Comparison of ENCODE assay signal across 12 cellular contexts in the genomic region with DNA sequence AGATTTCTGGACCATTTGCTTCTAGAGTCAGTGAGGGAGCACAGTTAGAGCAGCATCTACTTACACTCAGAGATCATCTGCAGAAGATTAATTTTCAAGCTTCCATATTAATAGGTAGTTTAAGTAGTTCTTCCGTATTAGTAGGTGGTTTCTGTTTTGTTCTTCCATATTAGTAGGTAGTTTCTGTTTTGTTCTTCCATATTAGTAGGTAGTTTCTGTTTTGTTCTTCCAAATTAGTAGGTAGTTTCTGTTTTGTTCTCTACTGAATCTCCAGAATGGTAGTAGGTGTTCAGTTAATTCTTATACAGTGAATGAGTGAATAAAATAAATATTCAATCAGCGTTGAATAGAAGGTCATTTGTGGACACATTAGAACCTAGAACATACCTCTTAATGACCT.
DNase-seq lines count a peak whose midpoint lies in the region; ATAC-seq and TF ChIP-seq lines count a peak whose summit lies in the region.
"Had no signal": no experiment of that assay in that cellular context is flagged by ENCODE, and none has a peak within 500 bp of the region (broad histone marks: within the 10 kb centered on the region; RNA-seq: fewer than 3 reads in every experiment).

No MANE protein-coding gene starts in this region.

- H3K36me3 ChIP-seq in mucosa of descending colon (ENCODE audit: low read depth): no peaks in the 10 kb centered on the region
- H3K36me3 ChIP-seq: BLaER1 had no signal

- no peaks in the 10 kb centered on the region for H3K9me3 ChIP-seq in mucosa of descending colon
- H3K9me3 ChIP-seq: BLaER1 had no signal

- ATAC-seq in GM18499 (IDR thresholded peaks at IDR 0.05; ENCODE audit: insufficient read depth, unreplicated experiment): peak; percentile 80
- peak; percentile 89 for ATAC-seq in GM19395 (IDR thresholded peaks at IDR 0.05; ENCODE audit: unreplicated experiment)
- peak; percentile 72 for ATAC-seq in HG02798 (IDR thresholded peaks at IDR 0.05; ENCODE audit: poor library complexity, unreplicated experiment)
- ATAC-seq in HG03520 (IDR thresholded peaks at IDR 0.05; ENCODE audit: unreplicated experiment): peak; percentile 73
- no peak for ATAC-seq in left ventricle myocardium superior
- no peak for ATAC-seq in mucosa of descending colon
- ATAC-seq: stimulated activated memory B cell treated with anti-CD40 and anti-IgM and Interleukin-4, amounts not matched to agents 10 μg/mL and 1 μg/mL and 100 μg/mL, for 72 hours had no signal

- no peak for TF ChIP-seq CTCF in mucosa of descending colon (IDR thresholded peaks at IDR 0.05)

- intact Hi-C loops in left ventricle myocardium superior (cut with micrococcal nuclease) (no loop called here), mucosa of descending colon (cut with DNase I, micrococcal nuclease) (no loop called here), posterior vena cava (cut with DNase I) (no loop called here)

- H3K4me3 ChIP-seq in mucosa of descending colon: no peak overlapping the region
- H3K4me3 ChIP-seq: BLaER1 had no signal

- DNase-seq in left ventricle myocardium superior: no peak
- DNase-seq in stimulated activated naive CD4-positive, alpha-beta T cell (lab: John Stamatoyannopoulos, UW): no peak
- DNase-seq in mucosa of descending colon: no peak
- DNase-seq in posterior vena cava (ENCODE audit: low spot score): no peak
- DNase-seq: NCI-H345; stimulated activated CD4-positive, alpha-beta T cell treated with anti-CD3 and anti-CD28 coated beads, Interleukin-1b, Interleukin-23, amount 100 ng/mL, for 48 hours had no signal

- H3K4me1 ChIP-seq in mucosa of descending colon (ENCODE audit: low read depth): no peaks in the 10 kb centered on the region
- H3K4me1 ChIP-seq: BLaER1 had no signal

Comparison
In these comparisons a context has a peak if more than half of its experiments do, and no peak if none do; other contexts are left out.
1. ATAC-seq: peak in GM18499 (single experiment), GM19395 (single experiment), HG02798 (single experiment) and HG03520 (single experiment); none in left ventricle myocardium superior (single experiment) and mucosa of descending colon (single experiment).